19 cellular contexts compared by ENCODE assay signal in genomic region chr4:183035726-183036415, GRCh38.
DNase-seq lines count a peak whose midpoint lies in the region; ATAC-seq and TF ChIP-seq lines count a peak whose summit lies in the region.
"Had no signal": no experiment of that assay in that cellular context is flagged by ENCODE, and none has a peak within 500 bp of the region (broad histone marks: within the 10 kb centered on the region; RNA-seq: fewer than 3 reads in every experiment).

No MANE protein-coding gene starts in this region.

- H3K27me3 Mint-ChIP-seq in endodermal cell (ENCODE audit: insufficient read depth) = no peaks in the 10 kb centered on the region

- no peak overlapping the region for H3K4me3 Mint-ChIP-seq in endodermal cell

- no peak overlapping the region for H3K4ac ChIP-seq in trophoblast cell (ENCODE audit: low read depth, low read length)

- no peaks in the 10 kb centered on the region for H3K79me2 ChIP-seq in trophoblast cell (ENCODE audit: control insufficient read depth, insufficient read depth, low read length, poor library complexity)

- no peak overlapping the region for H3K14ac ChIP-seq in trophoblast cell (ENCODE audit: low read length)

- DNase-seq in ELR (ENCODE audit: low read depth) (peak; percentile 32), NCI-H226 (peak; percentile 15), endodermal cell (peak; percentile 60), left lobe of liver (ENCODE audit: low spot score) (no peak), NCI-H146 (lab: John Stamatoyannopoulos, UW) (no peak), head of caudate nucleus (no peak), trophoblast cell (no peak)
- DNase-seq: DND-41, IMR-90, Kasumi-1, MM.1S, NCI-H1092 treated with DMSO at 0.1 percent for 48 hours, NCI-H187 treated with DMSO at 0.1 percent for 48 hours, NCI-H2171, NCI-H446 treated with DMSO at 0.1 percent for 48 hours had no signal

- H3K4me1 Mint-ChIP-seq in endodermal cell = no peaks in the 10 kb centered on the region

- no peak overlapping the region for H3K18ac ChIP-seq in trophoblast cell (ENCODE audit: low read length)

- no peak for TF ChIP-seq CTCF in endodermal cell (conservative IDR thresholded peaks at IDR 0.05)

- no peaks in the 10 kb centered on the region for H3K36me3 Mint-ChIP-seq in endodermal cell (ENCODE audit: low read depth)

- no peaks in the 10 kb centered on the region for H3K9me3 Mint-ChIP-seq in endodermal cell

- ATAC-seq in left lobe of liver (peak; percentile 59), HG03196 (IDR thresholded peaks at IDR 0.05; ENCODE audit: unreplicated experiment) (no peak)
- ATAC-seq: HCT116 had no signal

- no peaks in the 10 kb centered on the region for H3K9me3 ChIP-seq in endodermal cell (ENCODE audit: control insufficient read depth, low read length)
- no peaks in the 10 kb centered on the region for H3K9me3 ChIP-seq in trophoblast cell (ENCODE audit: insufficient read depth, low read depth, low read length)
- H3K9me3 ChIP-seq: SJSA1 had no signal

- H4K8ac ChIP-seq in trophoblast cell (ENCODE audit: low read depth, low read length) = no peak overlapping the region

- no peak overlapping the region for H3K4me2 ChIP-seq in trophoblast cell (ENCODE audit: low read length)

- intact Hi-C loops in head of caudate nucleus (cut with DNase I) = no loop called here

- no peak overlapping the region for H2AK5ac ChIP-seq in trophoblast cell (ENCODE audit: low read length)

- no peak overlapping the region for H3K4me3 ChIP-seq in endodermal cell (ENCODE audit: low read length)
- H3K4me3 ChIP-seq in trophoblast cell (ENCODE audit: low read depth, low read length) = no peak overlapping the region
- H3K4me3 ChIP-seq: SJSA1 had no signal

- no peaks in the 10 kb centered on the region for H3K79me1 ChIP-seq in trophoblast cell (ENCODE audit: low read length)

- H3K27me3 ChIP-seq in endodermal cell (ENCODE audit: control insufficient read depth, insufficient read depth, low read length, poor library complexity, severe bottlenecking) (no peaks in the 10 kb centered on the region), trophoblast cell (ENCODE audit: insufficient read depth, low read length) (no peaks in the 10 kb centered on the region)
- H3K27me3 ChIP-seq: SJSA1 had no signal

- H3K27ac ChIP-seq in endodermal cell (ENCODE audit: low read depth, low read length) (no peak overlapping the region), trophoblast cell (ENCODE audit: low read depth, low read length) (no peak overlapping the region)
- H3K27ac ChIP-seq: C4-2B, SJSA1 had no signal

- no peaks in the 10 kb centered on the region for H3K36me3 ChIP-seq in endodermal cell (ENCODE audit: control insufficient read depth, insufficient read depth, low read length)
- no peaks in the 10 kb centered on the region for H3K36me3 ChIP-seq in trophoblast cell (ENCODE audit: control insufficient read depth in 1 of 2, insufficient read depth in 2 of 2, low read length in 2 of 2)
- H3K36me3 ChIP-seq: SJSA1 had no signal

- H3K23ac ChIP-seq in trophoblast cell (ENCODE audit: low read length) = no peak overlapping the region

- H2AFZ ChIP-seq in trophoblast cell (ENCODE audit: insufficient read depth, low read length, poor library complexity) = no peak overlapping the region

- no peak overlapping the region for H3K27ac Mint-ChIP-seq in endodermal cell

- WGBS in endodermal cell (ENCODE audit: insufficient coverage in 1 of 2, insufficient read length in 1 of 2), 2 experiments = 62 to 88% methylated on average over 3 to 7 of the region's 7 CpGs
- WGBS in trophoblast cell (ENCODE audit: extremely low coverage, insufficient coverage, insufficient read length) = no CpG with 5 or more reads among the region's 7 CpGs

- H2BK12ac ChIP-seq in trophoblast cell (ENCODE audit: low read length) = no peak overlapping the region

- no peak overlapping the region for H4K91ac ChIP-seq in trophoblast cell (ENCODE audit: low read depth, low read length)

- H3K9ac ChIP-seq in endodermal cell (ENCODE audit: extremely low read depth, low read length, poor library complexity, severe bottlenecking) (no peak overlapping the region), trophoblast cell (ENCODE audit: low read length) (no peak overlapping the region)

- no peak overlapping the region for H2BK120ac ChIP-seq in trophoblast cell (ENCODE audit: insufficient read depth, low read length, poor library complexity)

- H2BK5ac ChIP-seq in trophoblast cell (ENCODE audit: low read depth, low read length, poor library complexity) = no peak overlapping the region

- no peak overlapping the region for H4K12ac ChIP-seq in trophoblast cell (ENCODE audit: low read depth, low read length)

- no peaks in the 10 kb centered on the region for H3K4me1 ChIP-seq in endodermal cell (ENCODE audit: control insufficient read depth, insufficient read depth, low read length)
- no peaks in the 10 kb centered on the region for H3K4me1 ChIP-seq in trophoblast cell (ENCODE audit: control insufficient read depth in 1 of 2, insufficient read depth in 2 of 2, low read length in 2 of 2)
- H3K4me1 ChIP-seq: SJSA1 had no signal

Comparison
In these comparisons a context has a peak if more than half of its experiments do, and no peak if none do; other contexts are left out.
1. DNase-seq: peak in ELR (single experiment), NCI-H226 (single experiment) and endodermal cell (single experiment); none in left lobe of liver (single experiment), NCI-H146 (single experiment), head of caudate nucleus (0 of 42) and trophoblast cell (0 of 2).